In genomic region chr3:185585523-185585861, GRCh38 we compare ENCODE assay signal across 1 cellular context.
TF ChIP-seq lines count a peak whose summit lies in the region.

No MANE protein-coding gene starts in this region.

TF ChIP-seq in GM12878, 131 proteins besides CTCF, POLR2A, EP300 and RAD21 (continued from another document):
- TF ChIP-seq IRF3 (IDR thresholded peaks at IDR 0.05): no peak
TF ChIP-seq in GM12878: peak in this region for 1.
